Comparison of ENCODE assay signal across 23 cellular contexts in the genomic region with DNA sequence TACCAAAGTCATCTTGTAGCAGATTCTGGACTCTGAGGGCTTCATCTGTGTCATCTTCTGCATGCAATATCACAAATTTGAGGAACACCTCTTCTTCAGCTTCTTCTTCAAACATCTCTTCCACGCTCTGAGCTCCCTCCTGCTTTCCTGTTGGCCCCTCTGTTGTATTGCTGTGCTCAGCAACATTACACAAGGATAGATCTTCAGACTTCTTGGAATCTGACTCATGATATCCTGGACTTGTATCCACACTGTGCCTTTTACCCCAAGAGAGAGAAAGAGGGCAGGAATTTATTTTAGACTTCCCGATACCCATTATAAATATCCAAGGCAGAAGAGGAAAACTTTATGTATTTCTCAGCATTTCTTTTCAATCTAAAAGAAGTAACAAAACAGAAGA. TPM values are rescaled to one million over a fixed set of nuclear protein-coding genes. Genes with fewer than 3 reads are reported as not detected.
"Had no signal": no experiment of that assay in that cellular context is flagged by ENCODE, and none has a peak within 500 bp of the region (broad histone marks: within the 10 kb centered on the region; RNA-seq: fewer than 3 reads in every experiment).

No MANE protein-coding gene starts in this region.

- H3K27ac ChIP-seq: HL-60, RWPE1 had no signal

- H3K4me2 ChIP-seq: SK-N-SH had no signal

- H3K9ac ChIP-seq: SK-N-SH had no signal

- FAIRE-seq: HTR-8/SVneo had no signal

- DNase-seq: KBM-7, MV-4-11, NCI-H1048, NCI-H1105, NCI-H1417 treated with DMSO at 0.1 percent for 48 hours, NCI-H146, NCI-H1694 treated with DMSO at 0.1 percent for 48 hours, NCI-H1930, NCI-H2081, NCI-H2107, NCI-H2227 treated with DMSO at 0.1 percent for 48 hours, NCI-H524, NCI-H526 treated with DMSO at 0.1 percent for 48 hours, NCI-H774, PC-3, SHP77, SK-N-SH, T-helper 1 cell had no signal

- ATAC-seq: Panc1, PC-3 had no signal

RNA-seq across cellular contexts. Expression of gene TICAM2, which starts 21.3 kb away (rescaled TPM):
- total RNA-seq: NCI-H460 had no signal
- polyA plus RNA-seq: SK-N-SH had no signal
